1 cellular context compared by ENCODE assay signal in the genomic region with DNA sequence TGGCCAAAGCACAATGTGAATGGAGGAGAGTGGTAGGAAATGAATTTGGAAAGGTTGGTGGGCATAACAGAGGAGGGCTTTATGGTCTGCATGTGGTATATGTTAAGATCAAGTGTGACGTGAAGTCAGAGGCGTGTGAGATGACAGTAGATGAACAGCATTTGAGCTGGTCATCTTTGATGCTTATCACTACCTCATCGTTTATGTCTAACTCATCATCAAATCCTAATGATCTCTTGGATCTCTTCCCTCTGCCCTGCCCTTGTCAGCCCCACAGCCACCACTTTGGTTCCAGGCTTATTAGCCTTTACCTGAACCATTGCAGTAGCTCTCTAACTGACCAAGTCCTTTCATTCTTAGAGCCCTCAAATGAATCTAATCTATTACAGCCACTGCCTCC.
TF ChIP-seq lines count a peak whose summit lies in the region.

No MANE protein-coding gene starts in this region.

TF ChIP-seq in SK-N-SH treated with all-trans-retinoic acid at 6 μM for 48 hours, 23 proteins besides CTCF, POLR2A, EP300 and RAD21 (continued from another document):
- TF ChIP-seq, protein P1, sequence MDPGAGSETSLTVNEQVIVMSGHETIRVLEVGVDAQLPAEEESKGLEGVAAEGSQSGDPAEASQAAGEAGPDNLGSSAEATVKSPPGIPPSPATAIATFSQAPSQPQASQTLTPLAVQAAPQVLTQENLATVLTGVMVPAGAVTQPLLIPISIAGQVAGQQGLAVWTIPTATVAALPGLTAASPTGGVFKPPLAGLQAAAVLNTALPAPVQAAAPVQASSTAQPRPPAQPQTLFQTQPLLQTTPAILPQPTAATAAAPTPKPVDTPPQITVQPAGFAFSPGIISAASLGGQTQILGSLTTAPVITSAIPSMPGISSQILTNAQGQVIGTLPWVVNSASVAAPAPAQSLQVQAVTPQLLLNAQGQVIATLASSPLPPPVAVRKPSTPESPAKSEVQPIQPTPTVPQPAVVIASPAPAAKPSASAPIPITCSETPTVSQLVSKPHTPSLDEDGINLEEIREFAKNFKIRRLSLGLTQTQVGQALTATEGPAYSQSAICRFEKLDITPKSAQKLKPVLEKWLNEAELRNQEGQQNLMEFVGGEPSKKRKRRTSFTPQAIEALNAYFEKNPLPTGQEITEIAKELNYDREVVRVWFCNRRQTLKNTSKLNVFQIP (CRISPR knock-in tag; IDR thresholded peaks at IDR 0.05; ENCODE audit: borderline replicate concordance, low read depth) = no peak
- TF ChIP-seq, protein P2, sequence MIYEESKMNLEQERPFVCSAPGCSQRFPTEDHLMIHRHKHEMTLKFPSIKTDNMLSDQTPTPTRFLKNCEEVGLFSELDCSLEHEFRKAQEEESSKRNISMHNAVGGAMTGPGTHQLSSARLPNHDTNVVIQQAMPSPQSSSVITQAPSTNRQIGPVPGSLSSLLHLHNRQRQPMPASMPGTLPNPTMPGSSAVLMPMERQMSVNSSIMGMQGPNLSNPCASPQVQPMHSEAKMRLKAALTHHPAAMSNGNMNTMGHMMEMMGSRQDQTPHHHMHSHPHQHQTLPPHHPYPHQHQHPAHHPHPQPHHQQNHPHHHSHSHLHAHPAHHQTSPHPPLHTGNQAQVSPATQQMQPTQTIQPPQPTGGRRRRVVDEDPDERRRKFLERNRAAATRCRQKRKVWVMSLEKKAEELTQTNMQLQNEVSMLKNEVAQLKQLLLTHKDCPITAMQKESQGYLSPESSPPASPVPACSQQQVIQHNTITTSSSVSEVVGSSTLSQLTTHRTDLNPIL (CRISPR knock-in tag; IDR thresholded peaks at IDR 0.05; ENCODE audit: low read depth) = no peak
- TF ChIP-seq ZFP3 (CRISPR knock-in tag; IDR thresholded peaks at IDR 0.05) (no peak), BACH2 (CRISPR knock-in tag; IDR thresholded peaks at IDR 0.05; ENCODE audit: borderline replicate concordance) (no peak), ZC3H10 (CRISPR knock-in tag; IDR thresholded peaks at IDR 0.05) (no peak), TOX (CRISPR knock-in tag; IDR thresholded peaks at IDR 0.05; ENCODE audit: borderline replicate concordance) (no peak), ZNF8 (CRISPR knock-in tag; IDR thresholded peaks at IDR 0.05) (no peak), OSR1 (CRISPR knock-in tag; IDR thresholded peaks at IDR 0.05) (no peak), ZNF70 (CRISPR knock-in tag; IDR thresholded peaks at IDR 0.05) (no peak), GLIS3 (CRISPR knock-in tag; IDR thresholded peaks at IDR 0.05) (no peak), CSDC2 (CRISPR knock-in tag; IDR thresholded peaks at IDR 0.05) (no peak), ZNF565 (CRISPR knock-in tag; conservative IDR thresholded peaks at IDR 0.05; ENCODE audit: low read depth) (no peak)
TF ChIP-seq in SK-N-SH treated with all-trans-retinoic acid at 6 μM for 48 hours: peak in this region for 0.
